In the genomic region with DNA sequence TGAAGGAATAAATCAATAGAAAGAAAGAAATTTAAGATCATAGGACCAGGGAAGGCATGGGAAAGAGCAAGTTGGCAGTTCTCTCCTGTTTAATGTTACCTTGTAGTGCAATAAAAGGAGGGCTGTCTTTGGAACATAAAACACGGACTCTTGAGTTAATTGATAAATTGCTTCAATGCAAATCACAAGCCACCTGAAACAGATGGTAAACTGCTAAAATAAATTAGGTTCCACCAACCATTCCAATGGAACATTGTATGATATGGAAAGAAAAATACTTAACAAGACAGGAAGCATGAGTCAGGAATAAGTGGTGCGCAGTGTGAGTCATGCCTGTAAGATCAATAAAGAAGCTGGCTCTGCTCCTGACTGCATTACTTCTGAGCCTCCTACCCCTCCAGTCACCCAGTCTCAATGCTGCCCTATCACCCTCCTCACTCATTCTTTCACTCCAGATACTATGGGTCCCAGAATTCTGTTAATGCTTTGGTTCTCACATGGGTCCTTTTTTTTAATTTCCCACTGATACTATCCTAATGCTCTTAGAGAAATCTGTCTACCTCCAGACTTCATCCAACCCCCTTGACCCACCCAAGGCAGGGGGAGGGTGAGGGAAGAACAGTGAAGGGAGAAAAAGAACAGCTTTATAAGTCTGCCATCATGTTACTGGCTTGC, we compare ENCODE assay signal across 1 cellular context.
TF ChIP-seq lines count a peak whose summit lies in the region.

No MANE protein-coding gene starts in this region.

TF ChIP-seq in K562, 482 proteins besides CTCF, POLR2A, EP300 and RAD21 (continued from another document and continues in another):
- TF ChIP-seq NFIX (CRISPR knock-in tag; IDR thresholded peaks at IDR 0.05; ENCODE audit: low read depth) (no peak), WHSC1 (IDR thresholded peaks at IDR 0.05; ENCODE audit: low read length) (no peak), NCOA2 (IDR thresholded peaks at IDR 0.05; ENCODE audit: partially characterized antibody in 2 of 2) (peak in 1 of 2 experiments; percentile 55), MYNN (IDR thresholded peaks at IDR 0.05) (peak; percentile 48; the same call in 1 of the 2 replicates), MYNN (CRISPR knock-in tag; IDR thresholded peaks at IDR 0.05) (no peak), NCOA6 (IDR thresholded peaks at IDR 0.05) (no peak), TAF9B (IDR thresholded peaks at IDR 0.05; ENCODE audit: partially characterized antibody) (peak; percentile 51), ZFP1 (CRISPR knock-in tag; IDR thresholded peaks at IDR 0.05) (no peak), ZC3H11A (IDR thresholded peaks at IDR 0.05; ENCODE audit: low read depth, low read length) (no peak), JUN (IDR thresholded peaks at IDR 0.05; ENCODE audit: borderline replicate concordance, low read depth, low read length) (peak; percentile 98), JUN (CRISPR knock-in tag; IDR thresholded peaks at IDR 0.05; ENCODE audit: borderline replicate concordance) (no peak; the same call in 1 of the 2 replicates), ZNF57 (CRISPR knock-in tag; IDR thresholded peaks at IDR 0.05) (no peak), RBFOX2 (IDR thresholded peaks at IDR 0.05; ENCODE audit: low read depth, low read length) (peak; percentile 56), TOE1 (IDR thresholded peaks at IDR 0.05; ENCODE audit: borderline replicate concordance) (no peak), TOE1 (CRISPR knock-in tag; IDR thresholded peaks at IDR 0.05; ENCODE audit: borderline replicate concordance, low read depth) (no peak), SIN3B (IDR thresholded peaks at IDR 0.05; ENCODE audit: low read depth) (no peak), NCOR1 (IDR thresholded peaks at IDR 0.05) (peak; percentile 62; the same call in 1 of the 2 replicates), POLR2B (IDR thresholded peaks at IDR 0.05; ENCODE audit: low read depth, partially characterized antibody) (peak; percentile 58), CBX2 (IDR thresholded peaks at IDR 0.05; ENCODE audit: insufficient read depth, low read length, poor library complexity, severe bottlenecking) (no peak), RAD51 (IDR thresholded peaks at IDR 0.05; ENCODE audit: borderline replicate concordance, low read depth) (no peak), SRSF9 (IDR thresholded peaks at IDR 0.05; ENCODE audit: borderline replicate concordance, low read depth, low read length) (no peak), KLF16 (IDR thresholded peaks at IDR 0.05) (no peak), HNRNPUL1 (IDR thresholded peaks at IDR 0.05; ENCODE audit: low read length) (0 out of 2 replicates have a peak, but pooled peaks have one; percentile 40), STAG1 (CRISPR knock-in tag; IDR thresholded peaks at IDR 0.05; ENCODE audit: borderline replicate concordance) (no peak), PRPF4 (IDR thresholded peaks at IDR 0.05; ENCODE audit: insufficient read depth, low read depth, low read length, poor library complexity, severe bottlenecking) (no peak), ZBTB8A (IDR thresholded peaks at IDR 0.05; ENCODE audit: partially characterized antibody) (no peak), ZBTB17 (CRISPR knock-in tag; IDR thresholded peaks at IDR 0.05) (peak; percentile 29; the same call in 1 of the 2 replicates), MECOM (CRISPR knock-in tag; IDR thresholded peaks at IDR 0.05) (no peak), RBM15 (IDR thresholded peaks at IDR 0.05; ENCODE audit: insufficient read depth, low read length) (no peak), ZBTB1 (CRISPR knock-in tag; IDR thresholded peaks at IDR 0.05; ENCODE audit: borderline replicate concordance, low read depth) (no peak), ZNF316 (IDR thresholded peaks at IDR 0.05) (peak; percentile 93), CEBPG (CRISPR knock-in tag; IDR thresholded peaks at IDR 0.05) (no peak), CEBPG (tag; conservative IDR thresholded peaks at IDR 0.05 in 1 of 2, IDR thresholded peaks at IDR 0.05 in 1 of 2) (no peak), NR2C2 (CRISPR knock-in tag; IDR thresholded peaks at IDR 0.05) (no peak), NR2C2 (tag; IDR thresholded peaks at IDR 0.05) (no peak), ZNF12 (CRISPR knock-in tag; IDR thresholded peaks at IDR 0.05) (no peak), DIDO1 (tag; IDR thresholded peaks at IDR 0.05; ENCODE audit: low read depth) (no peak), IRF2 (CRISPR knock-in tag; IDR thresholded peaks at IDR 0.05) (no peak), TGIF2 (CRISPR knock-in tag; IDR thresholded peaks at IDR 0.05) (no peak), TFAM (CRISPR knock-in tag; conservative IDR thresholded peaks at IDR 0.05) (no peak), SMARCC2 (IDR thresholded peaks at IDR 0.05; ENCODE audit: low read depth) (peak; percentile 98), MYBL2 (IDR thresholded peaks at IDR 0.05; ENCODE audit: low read depth) (no peak), MYBL2 (CRISPR knock-in tag; IDR thresholded peaks at IDR 0.05; ENCODE audit: borderline replicate concordance) (no peak), ZNF589 (CRISPR knock-in tag; IDR thresholded peaks at IDR 0.05; ENCODE audit: low read depth) (no peak; the same call in 1 of the 2 replicates), RBM34 (IDR thresholded peaks at IDR 0.05; ENCODE audit: borderline replicate concordance, insufficient read depth, low read length) (no peak), PHB2 (IDR thresholded peaks at IDR 0.05; ENCODE audit: low read depth) (no peak), LEF1 (IDR thresholded peaks at IDR 0.05) (peak; percentile 62; the same call in 1 of the 2 replicates), BCOR (IDR thresholded peaks at IDR 0.05) (no peak), KHSRP (IDR thresholded peaks at IDR 0.05) (no peak), STAT5B (CRISPR knock-in tag; IDR thresholded peaks at IDR 0.05) (no peak), GTF2A2 (tag; IDR thresholded peaks at IDR 0.05) (no peak), CHD2 (IDR thresholded peaks at IDR 0.05; ENCODE audit: low read depth, low read length) (no peak), MCM2 (IDR thresholded peaks at IDR 0.05; ENCODE audit: low read depth) (no peak), ZNF444 (CRISPR knock-in tag; IDR thresholded peaks at IDR 0.05) (no peak)
- TF ChIP-seq, protein P1, sequence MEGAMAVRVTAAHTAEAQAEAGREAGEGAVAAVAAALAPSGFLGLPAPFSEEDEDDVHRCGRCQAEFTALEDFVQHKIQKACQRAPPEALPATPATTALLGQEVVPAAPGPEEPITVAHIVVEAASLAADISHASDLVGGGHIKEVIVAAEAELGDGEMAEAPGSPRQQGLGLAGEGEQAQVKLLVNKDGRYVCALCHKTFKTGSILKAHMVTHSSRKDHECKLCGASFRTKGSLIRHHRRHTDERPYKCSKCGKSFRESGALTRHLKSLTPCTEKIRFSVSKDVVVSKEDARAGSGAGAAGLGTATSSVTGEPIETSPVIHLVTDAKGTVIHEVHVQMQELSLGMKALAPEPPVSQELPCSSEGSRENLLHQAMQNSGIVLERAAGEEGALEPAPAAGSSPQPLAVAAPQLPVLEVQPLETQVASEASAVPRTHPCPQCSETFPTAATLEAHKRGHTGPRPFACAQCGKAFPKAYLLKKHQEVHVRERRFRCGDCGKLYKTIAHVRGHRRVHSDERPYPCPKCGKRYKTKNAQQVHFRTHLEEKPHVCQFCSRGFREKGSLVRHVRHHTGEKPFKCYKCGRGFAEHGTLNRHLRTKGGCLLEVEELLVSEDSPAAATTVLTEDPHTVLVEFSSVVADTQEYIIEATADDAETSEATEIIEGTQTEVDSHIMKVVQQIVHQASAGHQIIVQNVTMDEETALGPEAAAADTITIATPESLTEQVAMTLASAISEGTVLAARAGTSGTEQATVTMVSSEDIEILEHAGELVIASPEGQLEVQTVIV (CRISPR knock-in tag; IDR thresholded peaks at IDR 0.05; ENCODE audit: borderline replicate concordance): no peak
- TF ChIP-seq, protein P2, sequence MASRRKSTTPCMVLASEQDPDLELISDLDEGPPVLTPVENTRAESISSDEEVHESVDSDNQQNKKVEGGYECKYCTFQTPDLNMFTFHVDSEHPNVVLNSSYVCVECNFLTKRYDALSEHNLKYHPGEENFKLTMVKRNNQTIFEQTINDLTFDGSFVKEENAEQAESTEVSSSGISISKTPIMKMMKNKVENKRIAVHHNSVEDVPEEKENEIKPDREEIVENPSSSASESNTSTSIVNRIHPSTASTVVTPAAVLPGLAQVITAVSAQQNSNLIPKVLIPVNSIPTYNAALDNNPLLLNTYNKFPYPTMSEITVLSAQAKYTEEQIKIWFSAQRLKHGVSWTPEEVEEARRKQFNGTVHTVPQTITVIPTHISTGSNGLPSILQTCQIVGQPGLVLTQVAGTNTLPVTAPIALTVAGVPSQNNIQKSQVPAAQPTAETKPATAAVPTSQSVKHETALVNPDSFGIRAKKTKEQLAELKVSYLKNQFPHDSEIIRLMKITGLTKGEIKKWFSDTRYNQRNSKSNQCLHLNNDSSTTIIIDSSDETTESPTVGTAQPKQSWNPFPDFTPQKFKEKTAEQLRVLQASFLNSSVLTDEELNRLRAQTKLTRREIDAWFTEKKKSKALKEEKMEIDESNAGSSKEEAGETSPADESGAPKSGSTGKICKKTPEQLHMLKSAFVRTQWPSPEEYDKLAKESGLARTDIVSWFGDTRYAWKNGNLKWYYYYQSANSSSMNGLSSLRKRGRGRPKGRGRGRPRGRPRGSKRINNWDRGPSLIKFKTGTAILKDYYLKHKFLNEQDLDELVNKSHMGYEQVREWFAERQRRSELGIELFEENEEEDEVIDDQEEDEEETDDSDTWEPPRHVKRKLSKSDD (conservative IDR thresholded peaks at IDR 0.05; ENCODE audit: low read length): no peak
- TF ChIP-seq, protein P3, sequence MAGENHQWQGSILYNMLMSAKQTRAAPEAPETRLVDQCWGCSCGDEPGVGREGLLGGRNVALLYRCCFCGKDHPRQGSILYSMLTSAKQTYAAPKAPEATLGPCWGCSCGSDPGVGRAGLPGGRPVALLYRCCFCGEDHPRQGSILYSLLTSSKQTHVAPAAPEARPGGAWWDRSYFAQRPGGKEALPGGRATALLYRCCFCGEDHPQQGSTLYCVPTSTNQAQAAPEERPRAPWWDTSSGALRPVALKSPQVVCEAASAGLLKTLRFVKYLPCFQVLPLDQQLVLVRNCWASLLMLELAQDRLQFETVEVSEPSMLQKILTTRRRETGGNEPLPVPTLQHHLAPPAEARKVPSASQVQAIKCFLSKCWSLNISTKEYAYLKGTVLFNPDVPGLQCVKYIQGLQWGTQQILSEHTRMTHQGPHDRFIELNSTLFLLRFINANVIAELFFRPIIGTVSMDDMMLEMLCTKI (IDR thresholded peaks at IDR 0.05; ENCODE audit: partially characterized antibody): no peak
- TF ChIP-seq, protein P4, sequence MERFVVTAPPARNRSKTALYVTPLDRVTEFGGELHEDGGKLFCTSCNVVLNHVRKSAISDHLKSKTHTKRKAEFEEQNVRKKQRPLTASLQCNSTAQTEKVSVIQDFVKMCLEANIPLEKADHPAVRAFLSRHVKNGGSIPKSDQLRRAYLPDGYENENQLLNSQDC (CRISPR knock-in tag; IDR thresholded peaks at IDR 0.05): no peak
- TF ChIP-seq, protein P5, sequence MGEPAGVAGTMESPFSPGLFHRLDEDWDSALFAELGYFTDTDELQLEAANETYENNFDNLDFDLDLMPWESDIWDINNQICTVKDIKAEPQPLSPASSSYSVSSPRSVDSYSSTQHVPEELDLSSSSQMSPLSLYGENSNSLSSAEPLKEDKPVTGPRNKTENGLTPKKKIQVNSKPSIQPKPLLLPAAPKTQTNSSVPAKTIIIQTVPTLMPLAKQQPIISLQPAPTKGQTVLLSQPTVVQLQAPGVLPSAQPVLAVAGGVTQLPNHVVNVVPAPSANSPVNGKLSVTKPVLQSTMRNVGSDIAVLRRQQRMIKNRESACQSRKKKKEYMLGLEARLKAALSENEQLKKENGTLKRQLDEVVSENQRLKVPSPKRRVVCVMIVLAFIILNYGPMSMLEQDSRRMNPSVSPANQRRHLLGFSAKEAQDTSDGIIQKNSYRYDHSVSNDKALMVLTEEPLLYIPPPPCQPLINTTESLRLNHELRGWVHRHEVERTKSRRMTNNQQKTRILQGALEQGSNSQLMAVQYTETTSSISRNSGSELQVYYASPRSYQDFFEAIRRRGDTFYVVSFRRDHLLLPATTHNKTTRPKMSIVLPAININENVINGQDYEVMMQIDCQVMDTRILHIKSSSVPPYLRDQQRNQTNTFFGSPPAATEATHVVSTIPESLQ (CRISPR knock-in tag; IDR thresholded peaks at IDR 0.05): peak; percentile 82
- TF ChIP-seq, protein P6, sequence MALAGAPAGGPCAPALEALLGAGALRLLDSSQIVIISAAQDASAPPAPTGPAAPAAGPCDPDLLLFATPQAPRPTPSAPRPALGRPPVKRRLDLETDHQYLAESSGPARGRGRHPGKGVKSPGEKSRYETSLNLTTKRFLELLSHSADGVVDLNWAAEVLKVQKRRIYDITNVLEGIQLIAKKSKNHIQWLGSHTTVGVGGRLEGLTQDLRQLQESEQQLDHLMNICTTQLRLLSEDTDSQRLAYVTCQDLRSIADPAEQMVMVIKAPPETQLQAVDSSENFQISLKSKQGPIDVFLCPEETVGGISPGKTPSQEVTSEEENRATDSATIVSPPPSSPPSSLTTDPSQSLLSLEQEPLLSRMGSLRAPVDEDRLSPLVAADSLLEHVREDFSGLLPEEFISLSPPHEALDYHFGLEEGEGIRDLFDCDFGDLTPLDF (CRISPR knock-in tag; IDR thresholded peaks at IDR 0.05): no peak
- TF ChIP-seq, protein P7, sequence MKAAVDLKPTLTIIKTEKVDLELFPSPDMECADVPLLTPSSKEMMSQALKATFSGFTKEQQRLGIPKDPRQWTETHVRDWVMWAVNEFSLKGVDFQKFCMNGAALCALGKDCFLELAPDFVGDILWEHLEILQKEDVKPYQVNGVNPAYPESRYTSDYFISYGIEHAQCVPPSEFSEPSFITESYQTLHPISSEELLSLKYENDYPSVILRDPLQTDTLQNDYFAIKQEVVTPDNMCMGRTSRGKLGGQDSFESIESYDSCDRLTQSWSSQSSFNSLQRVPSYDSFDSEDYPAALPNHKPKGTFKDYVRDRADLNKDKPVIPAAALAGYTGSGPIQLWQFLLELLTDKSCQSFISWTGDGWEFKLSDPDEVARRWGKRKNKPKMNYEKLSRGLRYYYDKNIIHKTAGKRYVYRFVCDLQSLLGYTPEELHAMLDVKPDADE (conservative IDR thresholded peaks at IDR 0.05; ENCODE audit: control insufficient read depth, low read depth, low read length): no peak
- TF ChIP-seq, protein P8, sequence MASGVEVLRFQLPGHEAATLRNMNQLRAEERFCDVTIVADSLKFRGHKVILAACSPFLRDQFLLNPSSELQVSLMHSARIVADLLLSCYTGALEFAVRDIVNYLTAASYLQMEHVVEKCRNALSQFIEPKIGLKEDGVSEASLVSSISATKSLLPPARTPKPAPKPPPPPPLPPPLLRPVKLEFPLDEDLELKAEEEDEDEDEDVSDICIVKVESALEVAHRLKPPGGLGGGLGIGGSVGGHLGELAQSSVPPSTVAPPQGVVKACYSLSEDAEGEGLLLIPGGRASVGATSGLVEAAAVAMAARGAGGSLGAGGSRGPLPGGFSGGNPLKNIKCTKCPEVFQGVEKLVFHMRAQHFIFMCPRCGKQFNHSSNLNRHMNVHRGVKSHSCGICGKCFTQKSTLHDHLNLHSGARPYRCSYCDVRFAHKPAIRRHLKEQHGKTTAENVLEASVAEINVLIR (CRISPR knock-in tag; IDR thresholded peaks at IDR 0.05): no peak
- TF ChIP-seq, protein P9, sequence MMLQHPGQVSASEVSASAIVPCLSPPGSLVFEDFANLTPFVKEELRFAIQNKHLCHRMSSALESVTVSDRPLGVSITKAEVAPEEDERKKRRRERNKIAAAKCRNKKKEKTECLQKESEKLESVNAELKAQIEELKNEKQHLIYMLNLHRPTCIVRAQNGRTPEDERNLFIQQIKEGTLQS (IDR thresholded peaks at IDR 0.05): peak; percentile 97
- TF ChIP-seq, protein P9 (CRISPR knock-in tag; conservative IDR thresholded peaks at IDR 0.05): no peak; the same call in 1 of the 2 replicates
